ENCODE assay signal across 21 cellular contexts in the genomic region with DNA sequence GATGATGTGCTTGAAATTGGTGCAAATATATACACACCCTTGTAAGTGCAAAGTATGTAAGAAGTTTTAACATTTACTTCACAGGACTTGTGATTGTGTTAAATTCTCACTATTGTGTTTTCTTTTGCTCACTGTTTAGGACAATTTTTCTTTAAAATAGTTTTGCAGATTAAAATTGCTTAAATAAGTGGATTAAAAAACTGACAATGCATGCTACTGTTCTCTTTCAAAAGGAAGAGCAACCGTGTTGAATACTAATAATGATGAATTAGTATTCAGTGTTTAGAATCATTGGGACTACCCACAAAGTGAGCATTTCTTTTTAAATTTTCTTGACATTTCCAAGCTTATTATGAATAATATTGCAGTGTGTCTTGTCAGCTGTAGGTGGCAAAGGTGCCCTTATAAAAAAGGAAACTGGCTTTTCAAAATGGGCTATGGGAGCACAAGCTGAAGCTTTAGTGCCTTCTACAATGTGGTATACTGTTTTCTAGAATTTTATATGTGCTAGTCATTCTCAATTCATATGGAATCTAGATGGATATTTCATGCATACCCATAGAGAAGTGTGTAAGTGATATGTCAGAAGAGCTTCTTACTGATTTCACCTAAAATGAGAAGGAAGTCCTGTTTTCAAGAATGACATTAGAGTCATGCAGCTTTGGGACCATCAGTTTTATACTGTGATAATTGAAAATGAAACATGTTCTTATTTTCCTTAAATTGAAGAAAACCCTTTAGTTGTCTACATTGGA. TPM values are rescaled to one million over a fixed set of nuclear protein-coding genes. Genes with fewer than 3 reads are reported as not detected.
A peak's percentile ranks its signal among the peaks of the same experiment; 100 is the strongest.
DNase-seq lines count a peak whose midpoint lies in the region; ATAC-seq, FAIRE-seq and TF ChIP-seq lines count a peak whose summit lies in the region.
"Had no signal": no experiment of that assay in that cellular context is flagged by ENCODE, and none has a peak within 500 bp of the region (broad histone marks: within the 10 kb centered on the region; RNA-seq: fewer than 3 reads in every experiment).

No MANE protein-coding gene starts in this region.

- no peak for ATAC-seq in effector memory CD8-positive, alpha-beta T cell (replicated peaks)
- ATAC-seq in HG02763 (IDR thresholded peaks at IDR 0.05; ENCODE audit: unreplicated experiment), result no peak

- no peak for TF ChIP-seq POLR2A in H54 (IDR thresholded peaks at IDR 0.05; ENCODE audit: low read depth, low read length)

- no peak overlapping the region for H3K4me2 ChIP-seq in PC-9

- no peak overlapping the region for H3K27ac Mint-ChIP-seq in effector memory CD8-positive, alpha-beta T cell

- CTCF ChIA-PET in PC-9 (lab: Charles Lee), result no interaction called here

- H3K4me3 ChIP-seq in PC-9 (no peak overlapping the region), dorsolateral prefrontal cortex (peak overlapping the region in 14 of 59 donors; percentile 0 to 45 (median 12))

- no peak for DNase-seq in H54 (ENCODE audit: insufficient read length, low spot score)
- no peak for DNase-seq in PC-9
- DNase-seq in dorsolateral prefrontal cortex, result no peak
- DNase-seq in pons (ENCODE audit: low spot score), result peak; percentile 80
- DNase-seq in effector memory CD8-positive, alpha-beta T cell, result no peak
- DNase-seq in OCI-M2 (lab: John Stamatoyannopoulos, UW; ENCODE audit: unreplicated experiment), result no peak
- DNase-seq: ACHN; AML-193; DMS79 treated with DMSO at 0.1 percent for 48 hours; GDM1; H7; NCI-H1092 treated with DMSO at 0.1 percent for 48 hours; NCI-H146; NCI-H2029 treated with DMSO at 0.1 percent for 48 hours; NCI-H2171 treated with DMSO at 0.1 percent for 48 hours; NCI-H446 treated with DMSO at 0.1 percent for 48 hours; NCI-H69; NK-92 treated with Interleukin-12 subunit alpha and Interleukin-12 subunit beta, amount 100 ng/mL, for 24 hours; Right ventricle myocardium superior had no signal

- POLR2A ChIA-PET in PC-9 (lab: Charles Lee; ENCODE audit: unreplicated experiment), result no interaction called here

- no peaks in the 10 kb centered on the region for H3K9me3 Mint-ChIP-seq in effector memory CD8-positive, alpha-beta T cell

- 0 out of 2 replicates have a peak, but pooled peaks cover 12% of the 10 kb centered on the region for H4K20me1 ChIP-seq in PC-9 (ENCODE audit: insufficient read depth)

- H3K27me3 ChIP-seq in PC-9 (ENCODE audit: insufficient read depth, low read depth) (no peaks in the 10 kb centered on the region), dorsolateral prefrontal cortex (no peaks in the 10 kb centered on the region)

- H3K4me1 Mint-ChIP-seq in effector memory CD8-positive, alpha-beta T cell (ENCODE audit: low read depth in 2 of 2), result peaks cover 0 to 2% of the 10 kb centered on the region in 2 donors

- TF ChIP-seq CTCF in PC-9 (conservative IDR thresholded peaks at IDR 0.05) (0 out of 2 replicates have a peak, but pooled peaks have one; percentile 29), dorsolateral prefrontal cortex (IDR thresholded peaks at IDR 0.05 in 54 of 56, conservative IDR thresholded peaks at IDR 0.05 in 2 of 56; ENCODE audit: low read depth in 1 of 56, partially characterized antibody in 56 of 56) (peak in 2 of 56 donors; percentile 10 to 13)

- H3K27me3 Mint-ChIP-seq in effector memory CD8-positive, alpha-beta T cell, result no peaks in the 10 kb centered on the region

- BruUV-seq in PC-9 (replicated peaks; lab: Mats Ljungman, UMichigan), result no TSS peak

- no peak overlapping the region for H3K4me3 Mint-ChIP-seq in effector memory CD8-positive, alpha-beta T cell

- FAIRE-seq in H54 (lab: Jason Lieb, UNC), result peak; percentile 20

- H3K4me1 ChIP-seq in PC-9 (replicated peaks; ENCODE audit: insufficient read depth), result no peaks in the 10 kb centered on the region

- H2AFZ ChIP-seq in PC-9, result no peak overlapping the region

- intact Hi-C loops in PC-9 (cut with micrococcal nuclease; ENCODE audit: unreplicated experiment), result no loop called here
- intact Hi-C loops in dorsolateral prefrontal cortex (cut with DNase I), result loop anchor here in 1 of 2 donors (10.0 kb wide), 1 partner anchor 125 kb away; no protein-coding TSS in a partner anchor

- peaks cover 31% of the 10 kb centered on the region for H3F3A ChIP-seq in PC-9 (ENCODE audit: insufficient read depth, low read depth)

- peaks cover 65% of the 10 kb centered on the region for H3K36me3 ChIP-seq in PC-9 (ENCODE audit: low read depth)

- no peak overlapping the region for H3K27ac ChIP-seq in PC-9
- peak overlapping the region; percentile 18 to 91 (median 78) for H3K27ac ChIP-seq in dorsolateral prefrontal cortex
- H3K27ac ChIP-seq: C4-2B had no signal

- H3K79me2 ChIP-seq in PC-9 (ENCODE audit: low read depth), result peaks cover 9% of the 10 kb centered on the region; the same call in 1 of the 2 replicates

- no peaks in the 10 kb centered on the region for H3K9me3 ChIP-seq in PC-9 (ENCODE audit: insufficient read depth, low read depth)

- no peaks in the 10 kb centered on the region for H3K9me2 ChIP-seq in PC-9 (ENCODE audit: insufficient read depth)

- peaks cover 52% of the 10 kb centered on the region for H3K36me3 Mint-ChIP-seq in effector memory CD8-positive, alpha-beta T cell (ENCODE audit: insufficient read depth)

RNA-seq across cellular contexts. Expression of gene SREK1, which starts 35.4 kb away (rescaled TPM):
- total RNA-seq in PC-9 (2021) (73.8 and 82.8 TPM in 2 replicates), dorsolateral prefrontal cortex (10 to 100 TPM; 53.0 to 95.6 (median 74.5) TPM)
